In genomic region chr16:73049051-73049910, GRCh38 we compare ENCODE assay signal across 1 cellular context.
TF ChIP-seq lines count a peak whose summit lies in the region.

No MANE protein-coding gene starts in this region.

TF ChIP-seq in HepG2, 621 proteins besides CTCF, POLR2A, EP300 and RAD21 (continued from another document and continues in another):
- TF ChIP-seq ZFP90 (CRISPR knock-in tag; IDR thresholded peaks at IDR 0.05; ENCODE audit: borderline replicate concordance) (no peak), MAF1 (CRISPR knock-in tag; IDR thresholded peaks at IDR 0.05; ENCODE audit: borderline replicate concordance) (no peak), U2AF2 (IDR thresholded peaks at IDR 0.05; ENCODE audit: low read depth, low read length) (no peak), ZNF256 (CRISPR knock-in tag; conservative IDR thresholded peaks at IDR 0.05) (no peak), BCL6 (CRISPR knock-in tag; IDR thresholded peaks at IDR 0.05) (no peak), TFDP1 (CRISPR knock-in tag; IDR thresholded peaks at IDR 0.05; ENCODE audit: borderline replicate concordance) (no peak), SNAPC5 (CRISPR knock-in tag; IDR thresholded peaks at IDR 0.05; ENCODE audit: borderline replicate concordance) (no peak), ARNTL (CRISPR knock-in tag; IDR thresholded peaks at IDR 0.05) (no peak), THAP11 (CRISPR knock-in tag; IDR thresholded peaks at IDR 0.05) (0 out of 2 replicates have a peak, but pooled peaks have one; percentile 3), STAT6 (CRISPR knock-in tag; IDR thresholded peaks at IDR 0.05; ENCODE audit: borderline replicate concordance) (no peak), HIVEP1 (CRISPR knock-in tag; IDR thresholded peaks at IDR 0.05) (no peak), HOMEZ (CRISPR knock-in tag; IDR thresholded peaks at IDR 0.05; ENCODE audit: low read depth) (no peak), JUND (CRISPR knock-in tag; IDR thresholded peaks at IDR 0.05) (no peak), ZKSCAN8 (CRISPR knock-in tag; IDR thresholded peaks at IDR 0.05; ENCODE audit: borderline replicate concordance) (no peak), ZXDC (CRISPR knock-in tag; IDR thresholded peaks at IDR 0.05) (no peak), SMYD3 (CRISPR knock-in tag; IDR thresholded peaks at IDR 0.05) (no peak; the same call in 1 of the 2 replicates), PREB (CRISPR knock-in tag; IDR thresholded peaks at IDR 0.05) (no peak), ATF3 (CRISPR knock-in tag; IDR thresholded peaks at IDR 0.05) (no peak), ZNF781 (CRISPR knock-in tag; IDR thresholded peaks at IDR 0.05; ENCODE audit: borderline replicate concordance, not compliant biosample characterization) (no peak), EZH2 (conservative IDR thresholded peaks at IDR 0.05; ENCODE audit: low read depth, low read length) (no peak), ZHX2 (IDR thresholded peaks at IDR 0.05; ENCODE audit: low read depth) (no peak), ZHX2 (CRISPR knock-in tag; IDR thresholded peaks at IDR 0.05; ENCODE audit: borderline replicate concordance) (no peak), MXI1 (IDR thresholded peaks at IDR 0.05; ENCODE audit: borderline replicate concordance, low read depth, low read length) (no peak), AFF4 (CRISPR knock-in tag; IDR thresholded peaks at IDR 0.05) (no peak), GZF1 (CRISPR knock-in tag; IDR thresholded peaks at IDR 0.05) (no peak), ZKSCAN5 (CRISPR knock-in tag; IDR thresholded peaks at IDR 0.05) (no peak), ZNF235 (CRISPR knock-in tag; IDR thresholded peaks at IDR 0.05; ENCODE audit: borderline replicate concordance) (0 out of 2 replicates have a peak, but pooled peaks have one; percentile 29), NFRKB (IDR thresholded peaks at IDR 0.05) (no peak), ZBTB14 (CRISPR knock-in tag; IDR thresholded peaks at IDR 0.05) (no peak), ZNF275 (CRISPR knock-in tag; IDR thresholded peaks at IDR 0.05; ENCODE audit: borderline replicate concordance) (no peak), ZNF326 (CRISPR knock-in tag; IDR thresholded peaks at IDR 0.05; ENCODE audit: borderline replicate concordance) (no peak), ZNF552 (CRISPR knock-in tag; IDR thresholded peaks at IDR 0.05; ENCODE audit: borderline replicate concordance) (no peak), ZNF329 (CRISPR knock-in tag; IDR thresholded peaks at IDR 0.05; ENCODE audit: low read depth) (no peak), IRX3 (CRISPR knock-in tag; IDR thresholded peaks at IDR 0.05; ENCODE audit: borderline replicate concordance, low read depth) (no peak)
